In genomic region chr4:41661447-41662076, GRCh38 we compare ENCODE assay signal across 8 cellular contexts.
DNase-seq lines count a peak whose midpoint lies in the region; ATAC-seq and TF ChIP-seq lines count a peak whose summit lies in the region.

No MANE protein-coding gene starts in this region.

- H3K9me3 Mint-ChIP-seq in activated CD8-positive, alpha-beta T cell treated with anti-CD3 and anti-CD28 coated beads, Interleukin-2, amount 10 ng/mL, durations not matched to agents 7 days and 5 days (ENCODE audit: insufficient read depth): no peaks in the 10 kb centered on the region

- H3K36me3 Mint-ChIP-seq in activated CD8-positive, alpha-beta T cell treated with anti-CD3 and anti-CD28 coated beads, Interleukin-2, amount 10 ng/mL, durations not matched to agents 7 days and 5 days (ENCODE audit: low read depth): no peaks in the 10 kb centered on the region

- H3K4me3 ChIP-seq in fibroblast of pulmonary artery (replicated peaks; ENCODE audit: low read depth, low read length) (no peak overlapping the region), neutrophil (ENCODE audit: low read depth in 1 of 2, low read length in 1 of 2) (no peak overlapping the region)

- H3K27me3 Mint-ChIP-seq in activated CD8-positive, alpha-beta T cell treated with anti-CD3 and anti-CD28 coated beads, Interleukin-2, amount 10 ng/mL, durations not matched to agents 7 days and 5 days (ENCODE audit: low read depth): no peaks in the 10 kb centered on the region

- no peaks in the 10 kb centered on the region for H3K4me1 Mint-ChIP-seq in activated CD8-positive, alpha-beta T cell treated with anti-CD3 and anti-CD28 coated beads, Interleukin-2, amount 10 ng/mL, durations not matched to agents 7 days and 5 days (ENCODE audit: low read depth)

- no peaks in the 10 kb centered on the region for H3K9me3 ChIP-seq in neutrophil

- CTCF ChIA-PET in activated CD8-positive, alpha-beta T cell treated with anti-CD3 and anti-CD28 coated beads, Interleukin-2, amount 10 ng/mL, durations not matched to agents 7 days and 5 days (lab: Charles Lee): interaction anchor here (0.6 to 3.1 kb wide), 15 partner anchors 10 to 733 kb away, joined by 3 to 31 read pairs (median 3); no protein-coding TSS in a partner anchor

- no peak overlapping the region for H3K4me3 Mint-ChIP-seq in activated CD8-positive, alpha-beta T cell treated with anti-CD3 and anti-CD28 coated beads, Interleukin-2, amount 10 ng/mL, durations not matched to agents 7 days and 5 days

- H3K27ac ChIP-seq in neutrophil: no peak overlapping the region

- ATAC-seq in HG02610 (IDR thresholded peaks at IDR 0.05; ENCODE audit: unreplicated experiment) (peak; percentile 67), HG03457 (IDR thresholded peaks at IDR 0.05; ENCODE audit: unreplicated experiment) (no peak)
- no peak for ATAC-seq in activated CD8-positive, alpha-beta T cell treated with anti-CD3 and anti-CD28 coated beads, Interleukin-2, amount 10 ng/mL, durations not matched to agents 7 days and 5 days

- DNase-seq in NCI-H1436 (lab: John Stamatoyannopoulos, UW) (peak; percentile 36), NCI-H1436 treated with DMSO at 0.1 percent for 48 hours (lab: John Stamatoyannopoulos, UW) (no peak), NCI-H460 (ENCODE audit: extremely low read depth, low read depth) (peak; percentile 54), fibroblast of pulmonary artery (ENCODE audit: low read depth) (peak; percentile 69)
- peak; percentile 53 for DNase-seq in activated CD8-positive, alpha-beta T cell treated with anti-CD3 and anti-CD28 coated beads, Interleukin-2, amount 10 ng/mL, durations not matched to agents 7 days and 5 days

- H3K27me3 ChIP-seq in neutrophil: peaks cover 8% of the 10 kb centered on the region

- TF ChIP-seq CTCF in fibroblast of pulmonary artery (IDR thresholded peaks at IDR 0.05; ENCODE audit: low read length, missing control alignments) (peak; percentile 98), neutrophil (IDR thresholded peaks at IDR 0.05) (peak; percentile 58)

- POLR2A ChIA-PET in activated CD8-positive, alpha-beta T cell treated with anti-CD3 and anti-CD28 coated beads, Interleukin-2, amount 10 ng/mL, durations not matched to agents 7 days and 5 days (lab: Charles Lee): no interaction called here

- no peaks in the 10 kb centered on the region for H3K4me1 ChIP-seq in neutrophil (ENCODE audit: control insufficient read depth in 1 of 2, insufficient read depth in 1 of 2, low read depth in 1 of 2, low read length in 1 of 2)

- H3K27ac Mint-ChIP-seq in activated CD8-positive, alpha-beta T cell treated with anti-CD3 and anti-CD28 coated beads, Interleukin-2, amount 10 ng/mL, durations not matched to agents 7 days and 5 days: no peak overlapping the region

- H3K36me3 ChIP-seq in neutrophil: no peaks in the 10 kb centered on the region
